Comparison of ENCODE assay signal across 2 cellular contexts in the genomic region with DNA sequence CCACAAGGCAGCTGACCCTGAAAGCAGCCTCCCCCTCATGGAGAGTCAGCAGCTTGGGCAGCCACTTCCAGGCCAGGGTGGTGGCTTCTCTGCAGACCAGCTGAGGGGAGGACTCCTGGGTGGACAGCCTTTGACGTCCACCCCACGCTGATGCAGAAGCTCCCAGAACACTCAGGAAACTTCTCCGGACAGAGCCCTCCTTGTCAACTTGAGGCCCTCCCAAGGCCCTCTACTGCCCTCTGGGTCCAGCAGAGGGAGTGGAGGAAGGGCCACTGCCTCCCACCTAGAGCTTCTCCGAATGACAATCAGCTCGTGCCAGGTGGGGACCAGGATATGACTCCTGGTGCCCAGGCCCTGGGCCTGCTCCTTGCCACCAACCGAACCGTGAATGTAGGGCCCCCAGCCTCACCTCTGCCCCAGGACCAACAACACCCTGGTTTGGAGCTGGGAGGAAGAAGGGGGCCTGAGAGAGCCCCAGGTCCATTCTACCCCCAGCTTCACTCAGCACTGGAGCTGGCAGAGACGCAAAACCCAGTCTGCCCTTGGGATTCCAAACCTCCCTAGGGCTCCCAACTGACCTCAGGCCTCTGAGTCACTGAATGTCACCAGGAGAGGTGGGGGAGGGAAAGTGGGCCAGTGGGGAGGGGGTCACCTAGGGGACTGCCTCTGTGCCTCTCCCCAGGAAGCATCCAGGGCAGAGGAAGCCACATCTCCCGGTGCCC.
A peak's percentile ranks its signal among the peaks of the same experiment; 100 is the strongest.
TF ChIP-seq lines count a peak whose summit lies in the region.

No MANE protein-coding gene starts in this region.

TF ChIP-seq in A549, 52 proteins besides CTCF, POLR2A, EP300 and RAD21:
- TF ChIP-seq HOXA7 (CRISPR knock-in tag; IDR thresholded peaks at IDR 0.05) (no peak), SMC3 (IDR thresholded peaks at IDR 0.05) (no peak)
- TF ChIP-seq, protein P1, sequence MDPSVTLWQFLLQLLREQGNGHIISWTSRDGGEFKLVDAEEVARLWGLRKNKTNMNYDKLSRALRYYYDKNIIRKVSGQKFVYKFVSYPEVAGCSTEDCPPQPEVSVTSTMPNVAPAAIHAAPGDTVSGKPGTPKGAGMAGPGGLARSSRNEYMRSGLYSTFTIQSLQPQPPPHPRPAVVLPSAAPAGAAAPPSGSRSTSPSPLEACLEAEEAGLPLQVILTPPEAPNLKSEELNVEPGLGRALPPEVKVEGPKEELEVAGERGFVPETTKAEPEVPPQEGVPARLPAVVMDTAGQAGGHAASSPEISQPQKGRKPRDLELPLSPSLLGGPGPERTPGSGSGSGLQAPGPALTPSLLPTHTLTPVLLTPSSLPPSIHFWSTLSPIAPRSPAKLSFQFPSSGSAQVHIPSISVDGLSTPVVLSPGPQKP (IDR thresholded peaks at IDR 0.05; ENCODE audit: low read depth, low read length) = no peak
- TF ChIP-seq, protein P2, sequence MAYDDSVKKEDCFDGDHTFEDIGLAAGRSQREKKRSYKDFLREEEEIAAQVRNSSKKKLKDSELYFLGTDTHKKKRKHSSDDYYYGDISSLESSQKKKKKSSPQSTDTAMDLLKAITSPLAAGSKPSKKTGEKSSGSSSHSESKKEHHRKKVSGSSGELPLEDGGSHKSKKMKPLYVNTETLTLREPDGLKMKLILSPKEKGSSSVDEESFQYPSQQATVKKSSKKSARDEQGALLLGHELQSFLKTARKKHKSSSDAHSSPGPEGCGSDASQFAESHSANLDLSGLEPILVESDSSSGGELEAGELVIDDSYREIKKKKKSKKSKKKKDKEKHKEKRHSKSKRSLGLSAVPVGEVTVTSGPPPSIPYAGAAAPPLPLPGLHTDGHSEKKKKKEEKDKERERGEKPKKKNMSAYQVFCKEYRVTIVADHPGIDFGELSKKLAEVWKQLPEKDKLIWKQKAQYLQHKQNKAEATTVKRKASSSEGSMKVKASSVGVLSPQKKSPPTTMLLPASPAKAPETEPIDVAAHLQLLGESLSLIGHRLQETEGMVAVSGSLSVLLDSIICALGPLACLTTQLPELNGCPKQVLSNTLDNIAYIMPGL (CRISPR knock-in tag; IDR thresholded peaks at IDR 0.05; ENCODE audit: borderline replicate concordance) = no peak

TF ChIP-seq in HEK293, 187 proteins besides CTCF, POLR2A, EP300 and RAD21:
- TF ChIP-seq ZIC2 (tag by site-specific recombination; IDR thresholded peaks at IDR 0.05) (peak; percentile 43), SP3 (tag by site-specific recombination; IDR thresholded peaks at IDR 0.05) (no peak)
TF ChIP-seq in HEK293: peak in this region for 1.
